16 cellular contexts compared by ENCODE assay signal in genomic region chr3:123804676-123805075, GRCh38.
DNase-seq lines count a peak whose midpoint lies in the region; ATAC-seq and TF ChIP-seq lines count a peak whose summit lies in the region.
"Had no signal": no experiment of that assay in that cellular context is flagged by ENCODE, and none has a peak within 500 bp of the region (broad histone marks: within the 10 kb centered on the region; RNA-seq: fewer than 3 reads in every experiment).

No MANE protein-coding gene starts in this region.

- H3K9me3 Mint-ChIP-seq in osteocyte (ENCODE audit: unreplicated experiment): no peaks in the 10 kb centered on the region
- H3K9me3 Mint-ChIP-seq: CD4-positive, alpha-beta T cell had no signal

- H2BK5ac ChIP-seq in IMR-90 (ENCODE audit: low read depth, low read length, poor library complexity, severe bottlenecking): no peak overlapping the region

- peaks cover 26% of the 10 kb centered on the region for H3K9me1 ChIP-seq in IMR-90 (ENCODE audit: insufficient read depth, low read length)

- H4K91ac ChIP-seq in IMR-90 (ENCODE audit: insufficient read depth, low read depth, low read length): no peak overlapping the region

- H3K4me1 Mint-ChIP-seq in osteocyte (ENCODE audit: unreplicated experiment): peaks cover 24% of the 10 kb centered on the region

- H2AK9ac ChIP-seq in IMR-90 (replicated peaks; ENCODE audit: low read depth, low read length, poor library complexity): no peak overlapping the region

- dilution Hi-C loops in IMR-90 (cut with HindIII; ENCODE audit: low sequenced_read_pairs, unreplicated experiment): no loop called here

- H3K27ac Mint-ChIP-seq in osteocyte (ENCODE audit: unreplicated experiment): no peak overlapping the region
- H3K27ac Mint-ChIP-seq: CD4-positive, alpha-beta T cell had no signal

- no peaks in the 10 kb centered on the region for H3K9me3 ChIP-seq in BE2C
- no peaks in the 10 kb centered on the region for H3K9me3 ChIP-seq in IMR-90 (ENCODE audit: control insufficient read depth, insufficient read depth, low read length)
- H3K9me3 ChIP-seq: HAP-1 had no signal

- POLR2A ChIA-PET in IMR-90 (lab: Charles Lee; ENCODE audit: unreplicated experiment): no interaction called here

- H2BK20ac ChIP-seq in IMR-90 (ENCODE audit: low read depth, low read length): no peak overlapping the region; the same call in 1 of the 2 replicates

- H3K4me3 ChIP-seq in BE2C (ENCODE audit: low read depth, low read length): no peak overlapping the region
- no peak overlapping the region for H3K4me3 ChIP-seq in IMR-90 (ENCODE audit: insufficient read depth, low read depth, low read length)
- H3K4me3 ChIP-seq: HAP-1 had no signal

- H2BK120ac ChIP-seq in IMR-90 (ENCODE audit: low read depth, low read length): peak overlapping the region; percentile 2; the same call in 1 of the 2 replicates

- no peak overlapping the region for H3K4me3 Mint-ChIP-seq in osteocyte (ENCODE audit: unreplicated experiment)
- H3K4me3 Mint-ChIP-seq: CD4-positive, alpha-beta T cell had no signal

- H3K79me1 ChIP-seq in IMR-90 (ENCODE audit: low read depth in 1 of 2, low read length in 2 of 2): peaks cover 44 to 86% of the 10 kb centered on the region in 2 experiments

- H3K23ac ChIP-seq in IMR-90 (ENCODE audit: low read depth, low read length): no peak overlapping the region

- BruUV-seq in IMR-90 (replicated peaks; lab: Mats Ljungman, UMichigan): no TSS peak

- no peaks in the 10 kb centered on the region for H4K20me1 ChIP-seq in IMR-90 (ENCODE audit: insufficient read depth, low read length)

- WGBS in IMR-90 (ENCODE audit: extremely low coverage in 2 of 2, insufficient read length in 1 of 2), 2 experiments: no CpG with 5 or more reads among the region's 3 CpGs

- no peak overlapping the region for H2AFZ ChIP-seq in IMR-90 (replicated peaks; ENCODE audit: low read length, poor library complexity)

- H3K27me3 ChIP-seq in BE2C (no peaks in the 10 kb centered on the region), IMR-90 (ENCODE audit: control insufficient read depth, insufficient read depth, low read length) (no peaks in the 10 kb centered on the region)

- peaks cover under 1% of the 10 kb centered on the region for H3K27me3 Mint-ChIP-seq in osteocyte (ENCODE audit: unreplicated experiment)

- no peak for ATAC-seq in IMR-90 (ENCODE audit: low read depth)
- no peak for ATAC-seq in HG03469 (IDR thresholded peaks at IDR 0.05; ENCODE audit: unreplicated experiment)

- H3K36me3 ChIP-seq in BE2C (no peaks in the 10 kb centered on the region), IMR-90 (ENCODE audit: control insufficient read depth, insufficient read depth, low read length) (peaks cover 56% of the 10 kb centered on the region)
- H3K36me3 ChIP-seq: HAP-1 had no signal

- H3K18ac ChIP-seq in IMR-90 (ENCODE audit: low read depth, low read length): no peak overlapping the region

- no peak for TF ChIP-seq RAD21 in IMR-90 (IDR thresholded peaks at IDR 0.05; ENCODE audit: low read length)

- no peak for TF ChIP-seq POLR2A in IMR-90 (IDR thresholded peaks at IDR 0.05; ENCODE audit: low read depth, low read length)

- H3K36me3 Mint-ChIP-seq in osteocyte (ENCODE audit: unreplicated experiment): no peaks in the 10 kb centered on the region

- TF ChIP-seq CTCF in BE2C (IDR thresholded peaks at IDR 0.05; ENCODE audit: low read depth, low read length) (no peak), IMR-90 (conservative IDR thresholded peaks at IDR 0.05; ENCODE audit: low read depth, low read length) (no peak), osteocyte (IDR thresholded peaks at IDR 0.05) (no peak)

- no peak overlapping the region for H3K4me2 ChIP-seq in IMR-90 (ENCODE audit: low read depth, low read length)

- no peak overlapping the region for H3K14ac ChIP-seq in IMR-90 (replicated peaks; ENCODE audit: low read depth, low read length)

- CTCF ChIA-PET in IMR-90 (lab: Yijun Ruan, JAX): no interaction called here

- peak overlapping the region in 1 of 2 experiments; percentile 23; a peak in 1 of 4 replicates for H4K8ac ChIP-seq in IMR-90 (ENCODE audit: low read depth in 2 of 2, low read length in 2 of 2)

- H3K4me1 ChIP-seq in BE2C (peaks cover 12% of the 10 kb centered on the region), IMR-90 (ENCODE audit: control insufficient read depth, insufficient read depth, low read length) (peaks cover 23% of the 10 kb centered on the region)
- H3K4me1 ChIP-seq: HAP-1 had no signal

- no peak overlapping the region for H4K5ac ChIP-seq in IMR-90 (ENCODE audit: low read depth, low read length)

- intact Hi-C loops in IMR-90 (cut with micrococcal nuclease): no loop called here

- H3K56ac ChIP-seq in IMR-90 (ENCODE audit: extremely low read depth, insufficient read depth, low read length): no peak overlapping the region

- no peak overlapping the region for H2BK15ac ChIP-seq in IMR-90 (ENCODE audit: low read depth, low read length)

- DNase-seq in BE2C (peak; percentile 39), IMR-90 (no peak), left kidney (ENCODE audit: low read depth, low spot score) (peak; percentile 39), osteocyte (ENCODE audit: extremely low spot score, unreplicated experiment) (peak; percentile 66), NOMO-1 (lab: John Stamatoyannopoulos, UW; ENCODE audit: unreplicated experiment in 2 of 2) (no peak)
- no peak for DNase-seq in activated T-cell treated with anti-CD3 and anti-CD28 coated beads, Interleukin-2, amount 50 U/mL, for 48 hours
- DNase-seq: 8988T; AML-193; C1 segment of cervical spinal cord; CD4-positive, alpha-beta T cell; DMS153; DMS79 treated with DMSO at 0.1 percent for 48 hours; EL; KBM-7 had no signal

- H2AK5ac ChIP-seq in IMR-90 (ENCODE audit: low read depth, low read length): no peak overlapping the region

- H3K27ac ChIP-seq in IMR-90 (ENCODE audit: insufficient read depth, low read length): no peak overlapping the region

- no peak overlapping the region for H3K9ac ChIP-seq in IMR-90 (ENCODE audit: low read depth, low read length)

- in situ Hi-C loops in IMR-90 (cut with MboI; ENCODE audit: low sequenced_read_pairs): no loop called here

- H3K4ac ChIP-seq in IMR-90 (ENCODE audit: low read depth, low read length): peak overlapping the region; percentile 44

TF ChIP-seq in IMR-90, 13 proteins besides CTCF, POLR2A, EP300 and RAD21:
- no peak for TF ChIP-seq CEBPB (IDR thresholded peaks at IDR 0.05; ENCODE audit: low read depth, low read length)
- TF ChIP-seq CHD1 (IDR thresholded peaks at IDR 0.05; ENCODE audit: low read depth, low read length): no peak
- TF ChIP-seq RFX5 (IDR thresholded peaks at IDR 0.05; ENCODE audit: low read depth, low read length): no peak
- no peak for TF ChIP-seq FOS (IDR thresholded peaks at IDR 0.05; ENCODE audit: low read depth, low read length)
- TF ChIP-seq BHLHE40 (IDR thresholded peaks at IDR 0.05; ENCODE audit: low read depth, low read length): no peak
- no peak for TF ChIP-seq NFE2L2 (IDR thresholded peaks at IDR 0.05; ENCODE audit: low read depth, low read length)

Comparison
In these comparisons a context has a peak if more than half of its experiments do, and no peak if none do; other contexts are left out.
1. DNase-seq: peak in BE2C (single experiment), left kidney (single experiment) and osteocyte (single experiment); none in IMR-90 (single experiment), NOMO-1 (0 of 2) and activated T-cell treated with anti-CD3 and anti-CD28 coated beads, Interleukin-2, amount 50 U/mL, for 48 hours (0 of 2).